In genomic region chr7:1393421-1393820, GRCh38 we compare ENCODE assay signal across 19 cellular contexts.
DNase-seq lines count a peak whose midpoint lies in the region; ATAC-seq and TF ChIP-seq lines count a peak whose summit lies in the region.
"Had no signal": no experiment of that assay in that cellular context is flagged by ENCODE, and none has a peak within 500 bp of the region (broad histone marks: within the 10 kb centered on the region; RNA-seq: fewer than 3 reads in every experiment).

No MANE protein-coding gene starts in this region.

- H3K27me3 ChIP-seq in BLaER1 = no peaks in the 10 kb centered on the region
- H3K27me3 ChIP-seq in H7 (ENCODE audit: control insufficient read depth, insufficient read depth, low read length) = no peaks in the 10 kb centered on the region
- peaks cover 42% of the 10 kb centered on the region for H3K27me3 ChIP-seq in osteoblast (ENCODE audit: insufficient read depth, low read length)

- H4K20me1 ChIP-seq in BLaER1 = no peaks in the 10 kb centered on the region
- no peaks in the 10 kb centered on the region for H4K20me1 ChIP-seq in osteoblast (ENCODE audit: insufficient read depth, low read length)
- H4K20me1 ChIP-seq: BLaER1 treated with 17β-estradiol and CSF1 and Interleukin-3, amounts not matched to agents 10 nM and 100 nM had no signal

- peak overlapping the region; percentile 42 for H3K4me2 ChIP-seq in BLaER1
- H3K4me2 ChIP-seq in osteoblast (ENCODE audit: insufficient read depth, low read length) = no peak overlapping the region

- H3K4me1 ChIP-seq in BLaER1 = peaks cover 90% of the 10 kb centered on the region
- H3K4me1 ChIP-seq in osteoblast (ENCODE audit: insufficient read depth, low read length) = no peaks in the 10 kb centered on the region
- H3K4me1 ChIP-seq: BE2C had no signal

- H2AFZ ChIP-seq in osteoblast (ENCODE audit: low read length) = no peak overlapping the region

- intact Hi-C loops in Right ventricle myocardium inferior (cut with DNase I) (no loop called here), cardiac septum (cut with DNase I) (no loop called here)

- no peak overlapping the region for H3K4me3 ChIP-seq in BLaER1
- no peak overlapping the region for H3K4me3 ChIP-seq in H7 (ENCODE audit: insufficient read depth, low read depth, low read length)
- no peak overlapping the region for H3K4me3 ChIP-seq in osteoblast (ENCODE audit: insufficient read depth, low read length)
- H3K4me3 ChIP-seq: BLaER1 treated with 17β-estradiol and CSF1 and Interleukin-3, amounts not matched to agents 10 nM and 100 nM had no signal

- no peaks in the 10 kb centered on the region for H3K36me3 ChIP-seq in BLaER1
- no peaks in the 10 kb centered on the region for H3K36me3 ChIP-seq in H7 (replicated peaks; ENCODE audit: control insufficient read depth, insufficient read depth, low read length)
- no peaks in the 10 kb centered on the region for H3K36me3 ChIP-seq in osteoblast (ENCODE audit: insufficient read depth, low read length)
- H3K36me3 ChIP-seq: BE2C; BLaER1 treated with 17β-estradiol and CSF1 and Interleukin-3, amounts not matched to agents 10 nM and 100 nM had no signal

- H3K27ac ChIP-seq in BLaER1 (peak overlapping the region; percentile 68), osteoblast (ENCODE audit: low read depth, low read length) (no peak overlapping the region)
- H3K27ac ChIP-seq: BLaER1 treated with 17β-estradiol and CSF1 and Interleukin-3, amounts not matched to agents 10 nM and 100 nM; C4-2B had no signal

- H3K79me2 ChIP-seq in osteoblast (ENCODE audit: insufficient read depth, low read length) = no peaks in the 10 kb centered on the region

- H3K9me3 ChIP-seq in BLaER1 (peaks cover 31% of the 10 kb centered on the region), osteoblast (ENCODE audit: low read depth, low read length) (peaks cover 10% of the 10 kb centered on the region)
- H3K9me3 ChIP-seq: BE2C had no signal

- DNase-seq in Right ventricle myocardium inferior (ENCODE audit: missing footprints) (peak; percentile 31), cardiac septum (ENCODE audit: low spot score) (no peak), H7 (peak; percentile 28), osteoblast (ENCODE audit: insufficient read length, low spot score, missing footprints) (peak; percentile 57), SW 1271 (lab: John Stamatoyannopoulos, UW) (no peak), H4 (ENCODE audit: low spot score) (no peak)
- DNase-seq: 8988T; ACHN; BE2C; Caco-2; Calu3; CD4-positive, alpha-beta T cell; CD8-positive, alpha-beta T cell; DMS79 treated with DMSO at 0.1 percent for 48 hours; GF-D8 had no signal

- no peak for TF ChIP-seq CTCF in osteoblast (IDR thresholded peaks at IDR 0.05; ENCODE audit: extremely low read depth, low read depth, low read length)

- 0 out of 2 replicates have a peak overlapping the region, but pooled peaks have one; percentile 10 for H3K9ac ChIP-seq in BLaER1
- H3K9ac ChIP-seq: BLaER1 treated with 17β-estradiol and CSF1 and Interleukin-3, amounts not matched to agents 10 nM and 100 nM had no signal

- ATAC-seq in Right ventricle myocardium inferior (no peak), HG03378 (IDR thresholded peaks at IDR 0.05; ENCODE audit: unreplicated experiment) (no peak)
- ATAC-seq: CD8-positive, alpha-beta T cell had no signal

Comparison
In these comparisons a context has a peak if more than half of its experiments do, and no peak if none do; other contexts are left out.
1. DNase-seq: peak in Right ventricle myocardium inferior (single experiment), H7 (single experiment) and osteoblast (single experiment); none in cardiac septum (single experiment), SW 1271 (0 of 2) and H4 (single experiment).